ENCODE assay signal across 1 cellular context in genomic region chr21:31612889-31613785, GRCh38.
TF ChIP-seq lines count a peak whose summit lies in the region.

No MANE protein-coding gene starts in this region.

TF ChIP-seq in HCT116, 20 proteins besides CTCF, POLR2A, EP300 and RAD21 (continued from another document):
- TF ChIP-seq ZBTB33 (IDR thresholded peaks at IDR 0.05; ENCODE audit: extremely low read depth, insufficient replicate concordance, low read length) (no peak), SIN3A (IDR thresholded peaks at IDR 0.05; ENCODE audit: low read depth) (no peak), ZNF274 (IDR thresholded peaks at IDR 0.05; ENCODE audit: low read depth, low read length) (no peak), EZH2phosphoT487 (IDR thresholded peaks at IDR 0.05; ENCODE audit: borderline replicate concordance) (no peak), POLR2AphosphoS5 (IDR thresholded peaks at IDR 0.05; ENCODE audit: low read depth, low read length) (no peak), EGR1 (IDR thresholded peaks at IDR 0.05; ENCODE audit: low read depth) (no peak), ZFX (IDR thresholded peaks at IDR 0.05) (no peak), JUND (IDR thresholded peaks at IDR 0.05) (no peak), MAX (IDR thresholded peaks at IDR 0.05) (no peak), CBX3 (IDR thresholded peaks at IDR 0.05; ENCODE audit: low read depth) (no peak), ELF1 (IDR thresholded peaks at IDR 0.05; ENCODE audit: borderline replicate concordance, low read depth) (no peak), ATF3 (IDR thresholded peaks at IDR 0.05) (no peak), YY1 (IDR thresholded peaks at IDR 0.05; ENCODE audit: extremely low read depth, insufficient replicate concordance, low read depth, low read length) (no peak), REST (IDR thresholded peaks at IDR 0.05; ENCODE audit: low read depth) (no peak)
